ENCODE assay signal across 3 cellular contexts in genomic region chr1:7543718-7544090, GRCh38.
"Had no signal": no experiment of that assay in that cellular context is flagged by ENCODE, and none has a peak within 500 bp of the region (broad histone marks: within the 10 kb centered on the region; RNA-seq: fewer than 3 reads in every experiment).

No MANE protein-coding gene starts in this region.

- DNase-seq: GDM1, GF-D8 had no signal

- H3K4me3 ChIP-seq: GM12878 had no signal

- ATAC-seq: GM12878 had no signal
